Comparison of ENCODE assay signal across 22 cellular contexts in the genomic region with DNA sequence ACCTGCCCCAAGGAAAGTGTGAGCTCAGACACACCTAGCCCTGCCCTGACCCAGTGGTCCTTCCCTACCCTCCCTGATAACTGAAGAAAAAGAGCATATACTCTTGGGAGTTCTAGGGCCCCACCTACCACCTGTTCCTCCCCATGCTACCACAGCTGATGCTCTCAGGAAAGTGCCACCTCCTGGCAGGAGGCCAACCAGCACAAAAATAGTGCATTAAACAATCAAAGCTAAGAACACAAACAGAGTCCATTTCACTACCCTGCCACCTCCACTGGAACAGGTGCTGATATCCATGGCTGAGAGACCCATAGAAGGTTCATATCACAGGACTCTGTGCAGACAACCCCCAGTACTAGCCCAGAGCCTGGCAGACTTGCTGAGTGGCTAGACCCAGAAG.
"Had no signal": no experiment of that assay in that cellular context is flagged by ENCODE, and none has a peak within 500 bp of the region (broad histone marks: within the 10 kb centered on the region; RNA-seq: fewer than 3 reads in every experiment).

No MANE protein-coding gene starts in this region.

- H3K27ac ChIP-seq: brain microvascular endothelial cell, colonic mucosa, left ventricle myocardium inferior, tibial nerve, vagina had no signal

- DNase-seq: activated CD4-positive, alpha-beta T cell treated with anti-CD3 and anti-CD28 coated beads, Interleukin-2, amount 10 ng/mL, durations not matched to agents 7 days and 5 days; activated CD8-positive, alpha-beta T cell treated with anti-CD3 and anti-CD28 coated beads, Interleukin-2, amount 10 ng/mL, durations not matched to agents 7 days and 5 days; activated naive CD4-positive, alpha-beta T cell treated with anti-CD3 and anti-CD28 coated beads for 36 hours; activated T-cell treated with anti-CD3 and anti-CD28 coated beads, Interleukin-2, amount 50 U/mL, for 4 hours; anterior cingulate cortex; brain microvascular endothelial cell; central memory CD4-positive, alpha-beta T cell; colonic mucosa; head of caudate nucleus; kidney glomerular epithelial cell; left ventricle myocardium inferior; mammary epithelial cell; midbrain; nephron progenitor cell; occipital lobe; retina; stimulated activated CD8-positive, alpha-beta memory T cell treated with anti-CD3 and anti-CD28 coated beads, Interleukin-4, amount 100 ng/mL, for 48 hours; stimulated activated naive CD4-positive, alpha-beta T cell treated with Interleukin-2 at 50 U/mL for 16 hours; substantia nigra had no signal

- H3K27me3 ChIP-seq: brain microvascular endothelial cell, colonic mucosa, tibial nerve, vagina had no signal

- H3K4me1 Mint-ChIP-seq: activated CD4-positive, alpha-beta T cell treated with anti-CD3 and anti-CD28 coated beads, Interleukin-2, amount 10 ng/mL, durations not matched to agents 7 days and 5 days; nephron progenitor cell had no signal

- H3K36me3 ChIP-seq: brain microvascular endothelial cell, colonic mucosa, left ventricle myocardium inferior, tibial nerve, vagina had no signal

- H3K4me3 ChIP-seq: colonic mucosa, left ventricle myocardium inferior, tibial nerve, vagina had no signal

- H3K4me1 ChIP-seq: colonic mucosa, left ventricle myocardium inferior, tibial nerve, vagina had no signal

- H3K9me3 ChIP-seq: colonic mucosa, vagina had no signal

- FAIRE-seq: frontal cortex had no signal

- H3K4me3 Mint-ChIP-seq: activated CD4-positive, alpha-beta T cell treated with anti-CD3 and anti-CD28 coated beads, Interleukin-2, amount 10 ng/mL, durations not matched to agents 7 days and 5 days; activated CD8-positive, alpha-beta T cell treated with anti-CD3 and anti-CD28 coated beads, Interleukin-2, amount 10 ng/mL, durations not matched to agents 7 days and 5 days; activated naive CD4-positive, alpha-beta T cell treated with anti-CD3 and anti-CD28 coated beads for 36 hours; activated T-cell treated with anti-CD3 and anti-CD28 coated beads, Interleukin-2, amount 50 U/mL, for 4 hours; nephron progenitor cell had no signal

- H3K27ac Mint-ChIP-seq: activated CD4-positive, alpha-beta T cell treated with anti-CD3 and anti-CD28 coated beads, Interleukin-2, amount 10 ng/mL, durations not matched to agents 7 days and 5 days; activated CD8-positive, alpha-beta T cell treated with anti-CD3 and anti-CD28 coated beads, Interleukin-2, amount 10 ng/mL, durations not matched to agents 7 days and 5 days; activated naive CD4-positive, alpha-beta T cell treated with anti-CD3 and anti-CD28 coated beads for 36 hours; nephron progenitor cell had no signal

- H3K9me3 Mint-ChIP-seq: activated CD4-positive, alpha-beta T cell treated with anti-CD3 and anti-CD28 coated beads, Interleukin-2, amount 10 ng/mL, durations not matched to agents 7 days and 5 days; activated naive CD4-positive, alpha-beta T cell treated with anti-CD3 and anti-CD28 coated beads for 36 hours; activated T-cell treated with anti-CD3 and anti-CD28 coated beads, Interleukin-2, amount 50 U/mL, for 4 hours had no signal
